In the genomic region with DNA sequence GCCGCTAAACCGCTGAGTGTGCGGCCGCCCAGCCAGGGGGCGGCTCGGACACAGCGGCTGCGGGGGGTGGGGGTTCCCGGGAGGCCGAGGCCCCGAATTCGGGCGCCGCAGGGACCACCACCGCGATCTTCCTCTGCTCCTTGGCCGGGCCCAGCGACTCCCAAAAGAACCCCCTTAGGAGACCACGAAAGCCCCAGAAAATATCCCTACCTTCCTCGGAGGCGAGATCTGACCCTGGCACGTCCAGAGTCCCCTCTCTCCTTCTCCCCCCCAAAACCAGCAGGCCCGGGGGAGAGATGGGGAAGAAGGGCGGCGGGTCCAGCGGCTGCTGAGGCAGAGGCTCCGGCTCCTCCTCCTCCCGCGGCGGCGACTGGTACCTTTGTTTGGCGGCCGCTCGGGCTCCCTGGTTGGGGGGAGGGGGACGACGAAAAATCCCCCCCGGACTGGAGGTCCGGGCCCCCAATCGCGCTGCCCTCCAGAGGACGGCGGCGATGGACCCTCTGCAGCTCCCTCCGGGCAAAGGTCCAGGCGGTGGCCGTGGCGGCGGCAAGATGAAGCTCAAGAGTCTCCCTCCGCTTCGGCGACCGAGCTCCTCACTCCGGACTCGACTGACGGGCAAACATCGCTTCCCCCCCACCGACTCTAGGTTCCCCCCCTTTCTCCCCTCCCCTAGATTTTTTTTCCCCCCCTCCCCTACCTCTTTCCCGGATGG, we compare ENCODE assay signal across 1 cellular context.
TF ChIP-seq lines count a peak whose summit lies in the region.

A gene with protein sequence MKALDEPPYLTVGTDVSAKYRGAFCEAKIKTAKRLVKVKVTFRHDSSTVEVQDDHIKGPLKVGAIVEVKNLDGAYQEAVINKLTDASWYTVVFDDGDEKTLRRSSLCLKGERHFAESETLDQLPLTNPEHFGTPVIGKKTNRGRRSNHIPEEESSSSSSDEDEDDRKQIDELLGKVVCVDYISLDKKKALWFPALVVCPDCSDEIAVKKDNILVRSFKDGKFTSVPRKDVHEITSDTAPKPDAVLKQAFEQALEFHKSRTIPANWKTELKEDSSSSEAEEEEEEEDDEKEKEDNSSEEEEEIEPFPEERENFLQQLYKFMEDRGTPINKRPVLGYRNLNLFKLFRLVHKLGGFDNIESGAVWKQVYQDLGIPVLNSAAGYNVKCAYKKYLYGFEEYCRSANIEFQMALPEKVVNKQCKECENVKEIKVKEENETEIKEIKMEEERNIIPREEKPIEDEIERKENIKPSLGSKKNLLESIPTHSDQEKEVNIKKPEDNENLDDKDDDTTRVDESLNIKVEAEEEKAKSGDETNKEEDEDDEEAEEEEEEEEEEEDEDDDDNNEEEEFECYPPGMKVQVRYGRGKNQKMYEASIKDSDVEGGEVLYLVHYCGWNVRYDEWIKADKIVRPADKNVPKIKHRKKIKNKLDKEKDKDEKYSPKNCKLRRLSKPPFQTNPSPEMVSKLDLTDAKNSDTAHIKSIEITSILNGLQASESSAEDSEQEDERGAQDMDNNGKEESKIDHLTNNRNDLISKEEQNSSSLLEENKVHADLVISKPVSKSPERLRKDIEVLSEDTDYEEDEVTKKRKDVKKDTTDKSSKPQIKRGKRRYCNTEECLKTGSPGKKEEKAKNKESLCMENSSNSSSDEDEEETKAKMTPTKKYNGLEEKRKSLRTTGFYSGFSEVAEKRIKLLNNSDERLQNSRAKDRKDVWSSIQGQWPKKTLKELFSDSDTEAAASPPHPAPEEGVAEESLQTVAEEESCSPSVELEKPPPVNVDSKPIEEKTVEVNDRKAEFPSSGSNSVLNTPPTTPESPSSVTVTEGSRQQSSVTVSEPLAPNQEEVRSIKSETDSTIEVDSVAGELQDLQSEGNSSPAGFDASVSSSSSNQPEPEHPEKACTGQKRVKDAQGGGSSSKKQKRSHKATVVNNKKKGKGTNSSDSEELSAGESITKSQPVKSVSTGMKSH (N-terminal part only) (minus strand): TSS at position 621 of the 712 bp plus-strand sequence. CDS start 1,260 bp downstream, outside the sequence.

TF ChIP-seq in SK-N-SH, 30 proteins besides CTCF, POLR2A, EP300 and RAD21 (continued from another document):
- TF ChIP-seq, protein P1, sequence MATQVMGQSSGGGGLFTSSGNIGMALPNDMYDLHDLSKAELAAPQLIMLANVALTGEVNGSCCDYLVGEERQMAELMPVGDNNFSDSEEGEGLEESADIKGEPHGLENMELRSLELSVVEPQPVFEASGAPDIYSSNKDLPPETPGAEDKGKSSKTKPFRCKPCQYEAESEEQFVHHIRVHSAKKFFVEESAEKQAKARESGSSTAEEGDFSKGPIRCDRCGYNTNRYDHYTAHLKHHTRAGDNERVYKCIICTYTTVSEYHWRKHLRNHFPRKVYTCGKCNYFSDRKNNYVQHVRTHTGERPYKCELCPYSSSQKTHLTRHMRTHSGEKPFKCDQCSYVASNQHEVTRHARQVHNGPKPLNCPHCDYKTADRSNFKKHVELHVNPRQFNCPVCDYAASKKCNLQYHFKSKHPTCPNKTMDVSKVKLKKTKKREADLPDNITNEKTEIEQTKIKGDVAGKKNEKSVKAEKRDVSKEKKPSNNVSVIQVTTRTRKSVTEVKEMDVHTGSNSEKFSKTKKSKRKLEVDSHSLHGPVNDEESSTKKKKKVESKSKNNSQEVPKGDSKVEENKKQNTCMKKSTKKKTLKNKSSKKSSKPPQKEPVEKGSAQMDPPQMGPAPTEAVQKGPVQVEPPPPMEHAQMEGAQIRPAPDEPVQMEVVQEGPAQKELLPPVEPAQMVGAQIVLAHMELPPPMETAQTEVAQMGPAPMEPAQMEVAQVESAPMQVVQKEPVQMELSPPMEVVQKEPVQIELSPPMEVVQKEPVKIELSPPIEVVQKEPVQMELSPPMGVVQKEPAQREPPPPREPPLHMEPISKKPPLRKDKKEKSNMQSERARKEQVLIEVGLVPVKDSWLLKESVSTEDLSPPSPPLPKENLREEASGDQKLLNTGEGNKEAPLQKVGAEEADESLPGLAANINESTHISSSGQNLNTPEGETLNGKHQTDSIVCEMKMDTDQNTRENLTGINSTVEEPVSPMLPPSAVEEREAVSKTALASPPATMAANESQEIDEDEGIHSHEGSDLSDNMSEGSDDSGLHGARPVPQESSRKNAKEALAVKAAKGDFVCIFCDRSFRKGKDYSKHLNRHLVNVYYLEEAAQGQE (IDR thresholded peaks at IDR 0.05; ENCODE audit: low read depth, low read length), result 0 out of 2 replicates have a peak, but pooled peaks have one; percentile 23
- peak; percentile 89 for TF ChIP-seq TAF1 (IDR thresholded peaks at IDR 0.05; ENCODE audit: borderline replicate concordance, low read depth, low read length)
- no peak for TF ChIP-seq FOXM1 (IDR thresholded peaks at IDR 0.05; ENCODE audit: low read depth)
- TF ChIP-seq POLR2AphosphoS5 (IDR thresholded peaks at IDR 0.05; ENCODE audit: low read depth, low read length), result peak; percentile 79
- TF ChIP-seq, protein P2, sequence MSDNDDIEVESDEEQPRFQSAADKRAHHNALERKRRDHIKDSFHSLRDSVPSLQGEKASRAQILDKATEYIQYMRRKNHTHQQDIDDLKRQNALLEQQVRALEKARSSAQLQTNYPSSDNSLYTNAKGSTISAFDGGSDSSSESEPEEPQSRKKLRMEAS (IDR thresholded peaks at IDR 0.05; ENCODE audit: low read depth), result no peak
- TF ChIP-seq, protein P3, sequence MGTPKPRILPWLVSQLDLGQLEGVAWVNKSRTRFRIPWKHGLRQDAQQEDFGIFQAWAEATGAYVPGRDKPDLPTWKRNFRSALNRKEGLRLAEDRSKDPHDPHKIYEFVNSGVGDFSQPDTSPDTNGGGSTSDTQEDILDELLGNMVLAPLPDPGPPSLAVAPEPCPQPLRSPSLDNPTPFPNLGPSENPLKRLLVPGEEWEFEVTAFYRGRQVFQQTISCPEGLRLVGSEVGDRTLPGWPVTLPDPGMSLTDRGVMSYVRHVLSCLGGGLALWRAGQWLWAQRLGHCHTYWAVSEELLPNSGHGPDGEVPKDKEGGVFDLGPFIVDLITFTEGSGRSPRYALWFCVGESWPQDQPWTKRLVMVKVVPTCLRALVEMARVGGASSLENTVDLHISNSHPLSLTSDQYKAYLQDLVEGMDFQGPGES (IDR thresholded peaks at IDR 0.05; ENCODE audit: low read depth, low read length), result no peak
- no peak for TF ChIP-seq RFX5 (IDR thresholded peaks at IDR 0.05; ENCODE audit: low read length)
- TF ChIP-seq CHD2 (IDR thresholded peaks at IDR 0.05; ENCODE audit: low read length, partially characterized antibody), result no peak
- TF ChIP-seq MXI1 (IDR thresholded peaks at IDR 0.05; ENCODE audit: low read depth, low read length), result no peak
- TF ChIP-seq GABPA (IDR thresholded peaks at IDR 0.05; ENCODE audit: low read depth), result peak; percentile 46; the same call in 1 of the 2 replicates
- no peak; the same call in 1 of the 2 replicates for TF ChIP-seq NFIC (IDR thresholded peaks at IDR 0.05; ENCODE audit: borderline replicate concordance)
- TF ChIP-seq, protein P4, sequence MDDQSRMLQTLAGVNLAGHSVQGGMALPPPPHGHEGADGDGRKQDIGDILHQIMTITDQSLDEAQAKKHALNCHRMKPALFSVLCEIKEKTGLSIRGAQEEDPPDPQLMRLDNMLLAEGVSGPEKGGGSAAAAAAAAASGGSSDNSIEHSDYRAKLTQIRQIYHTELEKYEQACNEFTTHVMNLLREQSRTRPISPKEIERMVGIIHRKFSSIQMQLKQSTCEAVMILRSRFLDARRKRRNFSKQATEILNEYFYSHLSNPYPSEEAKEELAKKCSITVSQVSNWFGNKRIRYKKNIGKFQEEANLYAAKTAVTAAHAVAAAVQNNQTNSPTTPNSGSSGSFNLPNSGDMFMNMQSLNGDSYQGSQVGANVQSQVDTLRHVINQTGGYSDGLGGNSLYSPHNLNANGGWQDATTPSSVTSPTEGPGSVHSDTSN (IDR thresholded peaks at IDR 0.05), result peak; percentile 50
- no peak for TF ChIP-seq SMC3 (IDR thresholded peaks at IDR 0.05; ENCODE audit: low read depth, low read length)
- no peak for TF ChIP-seq GATA2 (CRISPR knock-in tag; IDR thresholded peaks at IDR 0.05)
- peak; percentile 68 for TF ChIP-seq SIN3A (IDR thresholded peaks at IDR 0.05; ENCODE audit: borderline replicate concordance, low read depth, low read length)
- 0 out of 2 replicates have a peak, but pooled peaks have one; percentile 18 for TF ChIP-seq TCF12 (IDR thresholded peaks at IDR 0.05)
- TF ChIP-seq, protein P5, sequence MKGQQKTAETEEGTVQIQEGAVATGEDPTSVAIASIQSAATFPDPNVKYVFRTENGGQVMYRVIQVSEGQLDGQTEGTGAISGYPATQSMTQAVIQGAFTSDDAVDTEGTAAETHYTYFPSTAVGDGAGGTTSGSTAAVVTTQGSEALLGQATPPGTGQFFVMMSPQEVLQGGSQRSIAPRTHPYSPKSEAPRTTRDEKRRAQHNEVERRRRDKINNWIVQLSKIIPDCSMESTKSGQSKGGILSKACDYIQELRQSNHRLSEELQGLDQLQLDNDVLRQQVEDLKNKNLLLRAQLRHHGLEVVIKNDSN (IDR thresholded peaks at IDR 0.05; ENCODE audit: borderline replicate concordance, low read depth), result 0 out of 2 replicates have a peak, but pooled peaks have one; percentile 11
- no peak for TF ChIP-seq EZH2phosphoT487 (IDR thresholded peaks at IDR 0.05; ENCODE audit: borderline replicate concordance, low read depth)
- no peak for TF ChIP-seq RXRA (IDR thresholded peaks at IDR 0.05; ENCODE audit: borderline replicate concordance, low read depth)
